ENCODE assay signal across 10 cellular contexts in the genomic region with DNA sequence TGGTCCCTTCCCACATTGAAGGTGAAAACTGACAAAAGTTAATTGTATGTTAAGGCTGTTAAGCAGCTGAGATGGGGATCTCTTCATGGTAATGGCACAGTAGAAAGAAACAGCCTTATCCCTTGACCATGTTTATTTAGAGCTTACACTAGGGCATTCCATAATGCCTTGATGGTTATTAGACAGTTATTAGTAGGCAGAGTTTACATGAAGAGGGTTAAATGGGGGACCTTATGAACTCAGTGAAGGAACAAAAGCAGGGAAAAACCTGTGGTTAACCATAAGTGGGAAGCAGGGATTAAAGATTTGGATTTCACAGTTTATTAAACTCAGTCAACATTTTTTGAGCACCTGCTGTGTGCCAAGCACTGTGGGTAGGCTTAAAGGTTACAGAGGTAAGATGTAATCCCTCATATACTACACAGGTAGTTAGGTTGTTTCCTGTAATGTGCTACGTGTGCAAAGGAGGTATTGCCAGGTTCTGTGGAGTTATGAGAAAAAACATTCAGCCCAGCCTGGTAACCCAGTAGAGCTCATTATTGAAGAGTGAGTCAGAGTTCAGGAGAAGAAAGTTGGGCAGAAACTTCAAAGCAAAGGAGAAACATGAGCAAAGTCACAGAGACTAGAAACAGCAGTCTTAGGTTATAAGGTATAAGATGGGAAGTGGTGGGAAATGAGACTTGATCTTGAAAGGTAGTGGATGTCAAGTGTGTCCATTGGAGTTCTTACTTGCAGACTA. TPM values are rescaled to one million over a fixed set of nuclear protein-coding genes. Genes with fewer than 3 reads are reported as not detected.
A peak's percentile ranks its signal among the peaks of the same experiment; 100 is the strongest.
DNase-seq lines count a peak whose midpoint lies in the region; ATAC-seq and TF ChIP-seq lines count a peak whose summit lies in the region.
"Had no signal": no experiment of that assay in that cellular context is flagged by ENCODE, and none has a peak within 500 bp of the region (broad histone marks: within the 10 kb centered on the region; RNA-seq: fewer than 3 reads in every experiment).

No MANE protein-coding gene starts in this region.

- H3K4me3 ChIP-seq in adipocyte (ENCODE audit: low read length) (no peak overlapping the region), mesenchymal stem cell (ENCODE audit: insufficient read depth in 1 of 2, low read depth in 1 of 2, low read length in 2 of 2) (no peak overlapping the region)
- H3K4me3 ChIP-seq: colonic mucosa, uterus had no signal

- ATAC-seq in activated CD4-positive, CD25-positive, alpha-beta regulatory T cell treated with anti-CD3 and anti-CD28 coated beads, Interleukin-2, amount 50 U/mL, for 24 hours: peak; percentile 74 to 80

- H2BK5ac ChIP-seq in mesenchymal stem cell (ENCODE audit: low read depth, low read length, poor library complexity, severe bottlenecking): no peak overlapping the region

- H3K27me3 ChIP-seq in adipocyte (replicated peaks; ENCODE audit: control insufficient read depth, insufficient read depth, low read length): no peaks in the 10 kb centered on the region
- no peaks in the 10 kb centered on the region for H3K27me3 ChIP-seq in mesenchymal stem cell (ENCODE audit: control insufficient read depth in 1 of 2, insufficient read depth in 1 of 2, low read length in 2 of 2)
- H3K27me3 ChIP-seq: colonic mucosa, uterus had no signal

- H3K4me2 ChIP-seq in mesenchymal stem cell (ENCODE audit: low read length, poor library complexity, severe bottlenecking): no peak overlapping the region

- no peak overlapping the region for H3K27ac ChIP-seq in mesenchymal stem cell (ENCODE audit: low read length, poor library complexity, severe bottlenecking)
- H3K27ac ChIP-seq in RWPE1: no peak overlapping the region
- H3K27ac ChIP-seq: colonic mucosa, uterus had no signal

- H2BK12ac ChIP-seq in mesenchymal stem cell (ENCODE audit: low read length in 2 of 2): no peak overlapping the region

- POLR2A ChIA-PET in RWPE1 (lab: Yijun Ruan, JAX; ENCODE audit: low non-redundant PET): no interaction called here

- H3K9ac ChIP-seq in adipocyte (ENCODE audit: low read length) (no peak overlapping the region), mesenchymal stem cell (ENCODE audit: low read length) (no peak overlapping the region)

- H2BK120ac ChIP-seq in mesenchymal stem cell (ENCODE audit: low read depth, low read length): no peak overlapping the region

- H3K9me3 ChIP-seq in adipocyte (ENCODE audit: control insufficient read depth, low read length) (no peaks in the 10 kb centered on the region), mesenchymal stem cell (ENCODE audit: control insufficient read depth, low read length) (no peaks in the 10 kb centered on the region)
- H3K9me3 ChIP-seq: colonic mucosa, uterus had no signal

- no peak overlapping the region for H3K14ac ChIP-seq in mesenchymal stem cell (ENCODE audit: low read length in 2 of 2)

- no peak for TF ChIP-seq CTCF in RWPE1 (conservative IDR thresholded peaks at IDR 0.05; ENCODE audit: low read depth)

- no peak overlapping the region for H2BK15ac ChIP-seq in mesenchymal stem cell (ENCODE audit: low read depth, poor library complexity, severe bottlenecking)

- H3K4me1 ChIP-seq in adipocyte (ENCODE audit: control insufficient read depth, insufficient read depth, low read length) (peaks cover 6% of the 10 kb centered on the region), mesenchymal stem cell (ENCODE audit: control insufficient read depth, insufficient read depth, low read depth, low read length) (peaks cover 2% of the 10 kb centered on the region)
- H3K4me1 ChIP-seq: colonic mucosa, uterus had no signal

- H2AFZ ChIP-seq in mesenchymal stem cell (ENCODE audit: low read depth, low read length): no peak overlapping the region

- H4K8ac ChIP-seq in mesenchymal stem cell (ENCODE audit: low read length): no peak overlapping the region

- no peak overlapping the region for H4K91ac ChIP-seq in mesenchymal stem cell (ENCODE audit: low read length)

- peaks cover 5% of the 10 kb centered on the region for H3K79me1 ChIP-seq in mesenchymal stem cell (replicated peaks; ENCODE audit: low read length, poor library complexity, severe bottlenecking)

- no peak overlapping the region for H2AK5ac ChIP-seq in mesenchymal stem cell (ENCODE audit: low read length, severe bottlenecking)

- CTCF ChIA-PET in RWPE1 (lab: Yijun Ruan, JAX): interaction anchor here (1.2 kb wide), 1 partner anchor 258 kb away, joined by 3 read pairs; no protein-coding TSS in a partner anchor

- H3K4ac ChIP-seq in mesenchymal stem cell (ENCODE audit: low read depth in 1 of 2, low read length in 2 of 2): no peak overlapping the region

- WGBS in mesenchymal stem cell: 77% methylated on average over 1 of the region's 1 CpG

- H3K23ac ChIP-seq in mesenchymal stem cell (ENCODE audit: low read length in 2 of 2): no peak overlapping the region

- no peak for DNase-seq in activated CD4-positive, CD25-positive, alpha-beta regulatory T cell treated with anti-CD3 and anti-CD28 coated beads, Interleukin-2, amount 50 U/mL, for 72 hours
- DNase-seq in HS-5 (ENCODE audit: low read depth): peak; percentile 24
- DNase-seq in adipocyte (ENCODE audit: low read depth): peak; percentile 50
- peak; percentile 29 for DNase-seq in mesenchymal stem cell
- DNase-seq in stimulated activated CD8-positive, alpha-beta memory T cell treated with anti-CD3 and anti-CD28 coated beads, Interleukin-4, amount 100 ng/mL, for 48 hours: no peak
- no peak for DNase-seq in RWPE1 (ENCODE audit: low spot score)
- no peak for DNase-seq in NCI-H1048 (lab: John Stamatoyannopoulos, UW)
- DNase-seq: colonic mucosa, uterus had no signal

- H3K36me3 ChIP-seq in adipocyte (ENCODE audit: control insufficient read depth, insufficient read depth, low read length, severe bottlenecking) (peaks cover 83% of the 10 kb centered on the region), mesenchymal stem cell (ENCODE audit: control insufficient read depth in 1 of 2, insufficient read depth in 2 of 2, low read depth in 1 of 2, low read length in 2 of 2) (peaks cover 18 to 87% of the 10 kb centered on the region in 2 experiments)
- H3K36me3 ChIP-seq: uterus had no signal

- no peak overlapping the region for H3K18ac ChIP-seq in mesenchymal stem cell (ENCODE audit: low read depth in 1 of 2, low read length in 2 of 2)

RNA-seq across cellular contexts. Expression of gene GNRH2, which starts 32.3 kb away (rescaled TPM):
- not detected for polyA plus RNA-seq in mesenchymal stem cell (2013, experiment 1 of 2)
- polyA plus RNA-seq in mesenchymal stem cell (2013, experiment 2 of 2): not detected

RNA-seq across cellular contexts. Expression of gene MRPS26, which starts 34.7 kb away (rescaled TPM):
- 22.3 TPM for polyA plus RNA-seq in mesenchymal stem cell (2013, experiment 1 of 2)
- polyA plus RNA-seq in mesenchymal stem cell (2013, experiment 2 of 2): 24.4 TPM

Comparison
In these comparisons a context has a peak if more than half of its experiments do, and no peak if none do; other contexts are left out.
1. DNase-seq: peak in HS-5 (single experiment), adipocyte (single experiment) and mesenchymal stem cell (single experiment); none in activated CD4-positive, CD25-positive, alpha-beta regulatory T cell treated with anti-CD3 and anti-CD28 coated beads, Interleukin-2, amount 50 U/mL, for 72 hours (single experiment), stimulated activated CD8-positive, alpha-beta memory T cell treated with anti-CD3 and anti-CD28 coated beads, Interleukin-4, amount 100 ng/mL, for 48 hours (single experiment), RWPE1 (single experiment) and NCI-H1048 (single experiment).